Comparison of ENCODE assay signal across 8 cellular contexts in the genomic region with DNA sequence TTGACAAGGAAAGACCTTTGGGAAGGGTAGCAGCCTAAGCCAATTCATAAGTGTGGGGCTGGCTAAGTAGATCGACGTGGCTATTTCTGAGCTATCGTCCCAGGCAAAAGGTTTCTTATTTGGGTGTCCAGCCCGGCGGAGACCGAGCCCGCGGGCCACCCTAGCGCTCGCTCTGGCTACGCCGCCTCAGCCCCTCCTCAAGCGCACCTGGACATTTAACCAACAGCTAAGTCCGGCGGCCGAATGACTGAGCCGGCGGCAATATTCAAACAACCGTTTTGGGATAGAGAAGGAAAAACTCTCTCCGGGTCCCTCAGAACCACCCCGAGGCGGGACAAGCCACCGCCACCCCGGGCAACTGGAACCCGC. TPM values are rescaled to one million over a fixed set of nuclear protein-coding genes. Genes with fewer than 3 reads are reported as not detected.
DNase-seq lines count a peak whose midpoint lies in the region; ATAC-seq, FAIRE-seq and TF ChIP-seq lines count a peak whose summit lies in the region.

No MANE protein-coding gene starts in this region.

- H3K36me3 ChIP-seq in GM23248 (ENCODE audit: low read depth) (no peaks in the 10 kb centered on the region), KOPT-K1 (ENCODE audit: insufficient read depth, low read length) (no peaks in the 10 kb centered on the region), astrocyte (ENCODE audit: insufficient read depth, low read length) (no peaks in the 10 kb centered on the region), sigmoid colon (no peaks in the 10 kb centered on the region)

- TF ChIP-seq CTCF in astrocyte (IDR thresholded peaks at IDR 0.05; ENCODE audit: insufficient read depth, low read depth, low read length), result no peak
- TF ChIP-seq CTCF in sigmoid colon (IDR thresholded peaks at IDR 0.05), result no peak

- H3K27ac ChIP-seq in GM23248, result peak overlapping the region; percentile 72
- peak overlapping the region; percentile 53 for H3K27ac ChIP-seq in KOPT-K1 (ENCODE audit: low read depth, low read length, poor library complexity, severe bottlenecking)
- H3K27ac ChIP-seq in astrocyte (ENCODE audit: low read depth, low read length), result peak overlapping the region; percentile 86
- peak overlapping the region; percentile 81 to 91 (median 88) for H3K27ac ChIP-seq in sigmoid colon

- H2AFZ ChIP-seq in GM23248, result peak overlapping the region; percentile 64
- peak overlapping the region; percentile 84 for H2AFZ ChIP-seq in astrocyte (ENCODE audit: low read depth, low read length)

- H3K27me3 ChIP-seq in GM23248 (replicated peaks; ENCODE audit: insufficient read depth) (no peaks in the 10 kb centered on the region), astrocyte (ENCODE audit: insufficient read depth, low read length) (no peaks in the 10 kb centered on the region), sigmoid colon (no peaks in the 10 kb centered on the region)

- H3K79me2 ChIP-seq in GM23248 (ENCODE audit: insufficient read depth) (peaks cover 50% of the 10 kb centered on the region), astrocyte (ENCODE audit: insufficient read depth, low read length) (peaks cover 35% of the 10 kb centered on the region)

- H3K27me3 Mint-ChIP-seq in astrocyte (ENCODE audit: low read depth, unreplicated experiment), result no peaks in the 10 kb centered on the region

- H3K9me3 ChIP-seq in GM23248 (ENCODE audit: low read depth) (no peaks in the 10 kb centered on the region), KOPT-K1 (ENCODE audit: insufficient read depth, low read length, poor library complexity, severe bottlenecking) (peaks cover 20% of the 10 kb centered on the region), astrocyte (ENCODE audit: insufficient read depth, low read depth, low read length) (no peaks in the 10 kb centered on the region), iPS-18c (ENCODE audit: control insufficient read depth, insufficient read depth, low read length) (peaks cover 2% of the 10 kb centered on the region), sigmoid colon (no peaks in the 10 kb centered on the region)

- no peak for TF ChIP-seq EP300 in sigmoid colon (IDR thresholded peaks at IDR 0.05)

- FAIRE-seq in astrocyte (lab: Jason Lieb, UNC) (no peak), GM12892 (lab: Jason Lieb, UNC) (no peak)

- H3K4me1 Mint-ChIP-seq in astrocyte (ENCODE audit: low read depth, unreplicated experiment), result peaks cover 6% of the 10 kb centered on the region

- H3K36me3 Mint-ChIP-seq in astrocyte (ENCODE audit: low read depth, unreplicated experiment), result no peaks in the 10 kb centered on the region

- peaks cover 21% of the 10 kb centered on the region for H3K4me1 ChIP-seq in GM23248 (ENCODE audit: insufficient read depth)
- peaks cover 6% of the 10 kb centered on the region for H3K4me1 ChIP-seq in astrocyte (ENCODE audit: insufficient read depth, low read length)
- H3K4me1 ChIP-seq in sigmoid colon, result peaks cover 0 to 14% (median 5%) of the 10 kb centered on the region in 4 donors

- peak overlapping the region; percentile 90 for H3K27ac Mint-ChIP-seq in astrocyte (ENCODE audit: unreplicated experiment)

- in situ Hi-C loops in GM23248 (cut with MboI), result no loop called here

- H3K9me2 ChIP-seq in GM23248 (ENCODE audit: insufficient read depth), result no peaks in the 10 kb centered on the region

- 1% methylated on average over 23 to 25 of the region's 25 CpGs for WGBS in GM23248 (ENCODE audit: low coverage in 1 of 2, low lambda C conversion rate in 2 of 2, missing lambda C conversion rate in 2 of 2), 2 experiments
- WGBS in sigmoid colon, 2 donors, result 0 to 1% methylated on average over 25 of the region's 25 CpGs

- peak overlapping the region; percentile 99 for H3K4me2 ChIP-seq in GM23248 (ENCODE audit: unreplicated experiment)
- peak overlapping the region; percentile 94 for H3K4me2 ChIP-seq in astrocyte (ENCODE audit: low read length)

- peak overlapping the region; percentile 88 for H3K9ac ChIP-seq in GM23248
- peak overlapping the region; percentile 92 for H3K9ac ChIP-seq in astrocyte (ENCODE audit: low read length)

- H3K4me3 Mint-ChIP-seq in astrocyte (ENCODE audit: unreplicated experiment), result peak overlapping the region; percentile 93

- TF ChIP-seq POLR2A in sigmoid colon (IDR thresholded peaks at IDR 0.05) (no peak), GM12892 (IDR thresholded peaks at IDR 0.05; ENCODE audit: low read depth, low read length) (no peak)

- H4K20me1 ChIP-seq in GM23248 (ENCODE audit: insufficient read depth) (no peaks in the 10 kb centered on the region; the same call in 1 of the 2 replicates), astrocyte (ENCODE audit: insufficient read depth, low read length) (no peaks in the 10 kb centered on the region)

- H3K4me3 ChIP-seq in GM23248, result peak overlapping the region; percentile 92
- H3K4me3 ChIP-seq in astrocyte (ENCODE audit: insufficient read depth, low read depth, low read length), result peak overlapping the region; percentile 81
- H3K4me3 ChIP-seq in iPS-18c (ENCODE audit: insufficient read depth, low read depth, low read length), result peak overlapping the region; percentile 86
- peak overlapping the region; percentile 64 to 93 (median 85) for H3K4me3 ChIP-seq in sigmoid colon

- 0 out of 2 replicates have a peak, but pooled peaks cover 5% of the 10 kb centered on the region for H3F3A ChIP-seq in GM23248 (ENCODE audit: insufficient read depth)

- intact Hi-C loops in sigmoid colon (cut with DNase I), result loop anchor here (2.0 to 5.0 kb wide), 2 partner anchors 133 to 194 kb away; no protein-coding TSS in a partner anchor

- no peaks in the 10 kb centered on the region for H3K9me3 Mint-ChIP-seq in astrocyte (ENCODE audit: unreplicated experiment)

- peak; percentile 30 for ATAC-seq in GM18498 (IDR thresholded peaks at IDR 0.05; ENCODE audit: unreplicated experiment)

- DNase-seq in GM23248 (no peak), astrocyte (ENCODE audit: low read depth) (peak; percentile 26), sigmoid colon (peak; percentile 75), GOT3 (lab: John Stamatoyannopoulos, UW) (no peak), GM12892 (ENCODE audit: insufficient read length) (no peak)

RNA-seq across cellular contexts. Expression of a gene that starts 0.5 kb away (rescaled TPM):
- 35.5 and 35.9 TPM in 2 replicates for total RNA-seq in GM23248 (2014; rRNA removed; shearing (Covaris generic))
- polyA plus RNA-seq in GM23248 (2016; fragmentation: Nextera tagmentation; extraction: Ambion mirVana) (46.9 and 48.6 TPM in 2 replicates), sigmoid colon (10 to 100 TPM; 13.1 to 22.8 (median 21.3) TPM)
- total RNA-seq in astrocyte (25.4 and 31.2 TPM in 2 replicates), sigmoid colon (10 to 100 TPM; 19.7 to 30.3 (median 26.5) TPM)
- 16.7 TPM for polyA plus RNA-seq in GM12892 (2012; ENCODE audit: missing spikeins)

RNA-seq across cellular contexts. Expression of a gene that starts 27.9 kb away (rescaled TPM):
- not detected in 2 replicates for total RNA-seq in GM23248 (2014; rRNA removed; shearing (Covaris generic))
- not detected in 2 replicates for polyA plus RNA-seq in GM23248 (2016; fragmentation: Nextera tagmentation; extraction: Ambion mirVana)
- 0.14 and 0.27 TPM in 2 replicates for total RNA-seq in astrocyte
- total RNA-seq in sigmoid colon, result 100 to 1,000 TPM in 3 of 4 donors, 10 to 100 TPM in 1; 41.5 to 158 (median 133) TPM
- 10 to 100 TPM; 21.3 to 29.4 (median 22.7) TPM for polyA plus RNA-seq in sigmoid colon
- polyA plus RNA-seq in GM12892 (2012; ENCODE audit: missing spikeins), result not detected

Comparison
In these comparisons a context has a peak if more than half of its experiments do, and no peak if none do; other contexts are left out.
1. DNase-seq: peak in astrocyte (single experiment) and sigmoid colon (single experiment); none in GM23248 (single experiment), GOT3 (single experiment) and GM12892 (single experiment).
2. RNA of a gene that starts 27.9 kb away (total RNA-seq): 41.5 to 158 TPM in sigmoid colon; 0.14 to 0.27 TPM in astrocyte and not detected in GM23248; every median in the first group is over 10 times any median in the second.
3. Peak in every context shown above with its lines, with median percentiles within 50 percentile points of each other: H3K27ac ChIP-seq and H3K4me3 ChIP-seq.